Comparison of ENCODE assay signal across 17 cellular contexts in genomic region chr10:11439523-11440053, GRCh38.
DNase-seq lines count a peak whose midpoint lies in the region; ATAC-seq lines count a peak whose summit lies in the region.
"Had no signal": no experiment of that assay in that cellular context is flagged by ENCODE, and none has a peak within 500 bp of the region (broad histone marks: within the 10 kb centered on the region; RNA-seq: fewer than 3 reads in every experiment).

No MANE protein-coding gene starts in this region.

- no peaks in the 10 kb centered on the region for H4K20me1 ChIP-seq in BLaER1 treated with 17β-estradiol and CSF1 and Interleukin-3, amounts not matched to agents 10 nM and 100 nM

- peaks cover 2% of the 10 kb centered on the region for H3K36me3 Mint-ChIP-seq in T-helper 17 cell (ENCODE audit: low read depth)

- peak overlapping the region; percentile 83 for H3K27ac Mint-ChIP-seq in T-helper 17 cell

- peak overlapping the region; percentile 85 for H3K4me3 Mint-ChIP-seq in T-helper 17 cell

- no peak overlapping the region for H3K9ac ChIP-seq in BLaER1 treated with 17β-estradiol and CSF1 and Interleukin-3, amounts not matched to agents 10 nM and 100 nM

- H3K27me3 ChIP-seq in BLaER1 treated with 17β-estradiol and CSF1 and Interleukin-3, amounts not matched to agents 10 nM and 100 nM: no peaks in the 10 kb centered on the region
- H3K27me3 ChIP-seq: MG63 had no signal

- peaks cover 14 to 32% (median 24%) of the 10 kb centered on the region in 10 experiments for H3K4me1 ChIP-seq in BLaER1 treated with 17β-estradiol and CSF1 and Interleukin-3, amounts not matched to agents 10 nM and 100 nM

- DNase-seq in activated CD8-positive, alpha-beta memory T cell treated with anti-CD3 and anti-CD28 coated beads for 24 hours: peak; percentile 51
- DNase-seq in activated CD8-positive, alpha-beta memory T cell treated with anti-CD3 and anti-CD28 coated beads, Interleukin-2, amount 50 U/mL, for 4 hours: no peak
- DNase-seq in T-helper 17 cell (no peak), iPS-NIHi7 (ENCODE audit: extremely low spot score) (peak; percentile 3), iPS-NIHi11 (ENCODE audit: low spot score) (no peak), cortex of kidney (lab: John Stamatoyannopoulos, UW) (no peak)
- DNase-seq: C1 segment of cervical spinal cord, GF-D8, MG63, NCI-H1092, NCI-H146, NCI-H2081, NCI-H510A treated with DMSO at 0.1 percent for 48 hours, NCI-H82 had no signal

- H3K4me2 ChIP-seq in BLaER1 treated with 17β-estradiol and CSF1 and Interleukin-3, amounts not matched to agents 10 nM and 100 nM: peak overlapping the region; percentile 21 to 77 (median 51); a peak in 17 of 22 replicates

- ATAC-seq in T-helper 17 cell (no peak), GM19395 (IDR thresholded peaks at IDR 0.05; ENCODE audit: unreplicated experiment) (no peak)
- ATAC-seq: Panc1 had no signal

- H3K36me3 ChIP-seq in BLaER1 treated with 17β-estradiol and CSF1 and Interleukin-3, amounts not matched to agents 10 nM and 100 nM: no peaks in the 10 kb centered on the region
- H3K36me3 ChIP-seq: MG63 had no signal

- no peak overlapping the region for H3K27ac ChIP-seq in BLaER1 treated with 17β-estradiol and CSF1 and Interleukin-3, amounts not matched to agents 10 nM and 100 nM

- H3K27me3 Mint-ChIP-seq in T-helper 17 cell: peaks cover 4% of the 10 kb centered on the region

- peaks cover 15% of the 10 kb centered on the region for H3K4me1 Mint-ChIP-seq in T-helper 17 cell

- H3K4me3 ChIP-seq in BLaER1 treated with 17β-estradiol and CSF1 and Interleukin-3, amounts not matched to agents 10 nM and 100 nM: no peak overlapping the region
- H3K4me3 ChIP-seq: MG63 had no signal

- H3K9me3 ChIP-seq in BLaER1 treated with 17β-estradiol and CSF1 and Interleukin-3, amounts not matched to agents 10 nM and 100 nM (replicated peaks in 1 of 11): peaks cover 0 to 4% (median 0%) of the 10 kb centered on the region in 11 experiments; a peak in 4 of 22 replicates
- H3K9me3 ChIP-seq in T-helper 17 cell (ENCODE audit: control insufficient read depth, low read length, poor library complexity, severe bottlenecking): no peaks in the 10 kb centered on the region
- H3K9me3 ChIP-seq: MG63 had no signal

Comparison
In these comparisons a context has a peak if more than half of its experiments do, and no peak if none do; other contexts are left out.
1. DNase-seq: peak in activated CD8-positive, alpha-beta memory T cell treated with anti-CD3 and anti-CD28 coated beads for 24 hours (single experiment) and iPS-NIHi7 (single experiment); none in activated CD8-positive, alpha-beta memory T cell treated with anti-CD3 and anti-CD28 coated beads, Interleukin-2, amount 50 U/mL, for 4 hours (single experiment), T-helper 17 cell (0 of 3), iPS-NIHi11 (single experiment) and cortex of kidney (single experiment).